Comparison of ENCODE assay signal across 22 cellular contexts in genomic region chr2:85554980-85555612, GRCh38.
"Had no signal": no experiment of that assay in that cellular context is flagged by ENCODE, and none has a peak within 500 bp of the region (broad histone marks: within the 10 kb centered on the region; RNA-seq: fewer than 3 reads in every experiment).

No MANE protein-coding gene starts in this region.

- H3K9me3 ChIP-seq: adrenal gland, gastroesophageal sphincter, heart left ventricle, left lung, right atrium auricular region, thoracic aorta, upper lobe of left lung had no signal

- H3K9me3 Mint-ChIP-seq: activated B cell treated with CpG ODN at 0.5 μM for 24 hours, mesothelial cell of epicardium, T-cell had no signal

- ATAC-seq: esophagus mucosa, gastroesophageal sphincter, heart left ventricle, left lung, SK-N-SH treated with all-trans-retinoic acid at 6 μM for 48 hours, T-cell had no signal

- H3K4me3 ChIP-seq: adrenal gland, gastroesophageal sphincter, heart left ventricle, left lung, right atrium auricular region, skin epidermis, thoracic aorta, upper lobe of left lung had no signal

- H3K4me3 Mint-ChIP-seq: activated B cell treated with CpG ODN at 0.5 μM for 24 hours, mesothelial cell of epicardium, T-cell had no signal

- H3K27me3 ChIP-seq: adrenal gland, gastroesophageal sphincter, heart left ventricle, left lung, right atrium auricular region, upper lobe of left lung had no signal

- DNase-seq: activated B cell treated with CpG ODN at 0.5 μM for 24 hours; activated CD4-positive, alpha-beta T cell treated with anti-CD3 and anti-CD28 coated beads for 48 hours; activated effector memory CD4-positive, alpha-beta T cell treated with Interleukin-2 at 50 U/mL for 16 hours; activated naive CD4-positive, alpha-beta T cell treated with anti-CD3 and anti-CD28 coated beads, Interleukin-2, amount 50 U/mL, for 16 hours; adrenal gland; cerebellar nuclear complex; cortex of kidney; heart left ventricle; kidney; left lung; stimulated activated CD4-positive, alpha-beta T cell treated with anti-CD3 and anti-CD28 coated beads, Interleukin-2, amount 100 ng/mL, for 48 hours; T-cell; T-helper 9 cell; upper lobe of left lung had no signal

- H3K27ac ChIP-seq: adrenal gland, gastroesophageal sphincter, heart left ventricle, left lung, right atrium auricular region, skin epidermis, thoracic aorta, upper lobe of left lung had no signal

- H3K27me3 Mint-ChIP-seq: activated B cell treated with CpG ODN at 0.5 μM for 24 hours, progenitor cell of endocrine pancreas, T-cell had no signal

- H3K27ac Mint-ChIP-seq: activated B cell treated with CpG ODN at 0.5 μM for 24 hours, mesothelial cell of epicardium, progenitor cell of endocrine pancreas, T-cell had no signal
